11 cellular contexts compared by ENCODE assay signal in genomic region chr20:46331612-46332361, GRCh38. TPM values are rescaled to one million over a fixed set of nuclear protein-coding genes. Genes with fewer than 3 reads are reported as not detected.
"Had no signal": no experiment of that assay in that cellular context is flagged by ENCODE, and none has a peak within 500 bp of the region (broad histone marks: within the 10 kb centered on the region; RNA-seq: fewer than 3 reads in every experiment).

No MANE protein-coding gene starts in this region.

- H3K27ac ChIP-seq: coronary artery, heart right ventricle, left ventricle myocardium inferior had no signal

- H3K4me3 ChIP-seq: coronary artery, heart right ventricle, left ventricle myocardium inferior had no signal

- H3K36me3 ChIP-seq: heart right ventricle, left ventricle myocardium inferior had no signal

- H3K4me1 ChIP-seq: left ventricle myocardium inferior had no signal

- H3K9me3 ChIP-seq: heart right ventricle, left ventricle myocardium inferior had no signal

- DNase-seq: activated B cell treated with CpG ODN at 0.5 μM for 24 hours; activated CD4-positive, alpha-beta T cell treated with anti-CD3 and anti-CD28 coated beads, Interleukin-2, amount 10 ng/mL, durations not matched to agents 7 days and 5 days; activated CD8-positive, alpha-beta memory T cell treated with anti-CD3 and anti-CD28 coated beads for 24 hours; activated naive CD4-positive, alpha-beta T cell treated with anti-CD3 and anti-CD28 coated beads for 36 hours; caudate nucleus; effector CD8-positive, alpha-beta T cell; heart right ventricle; islet precursor cell; left ventricle myocardium inferior; small intestine had no signal

RNA-seq across cellular contexts. Expression of gene CDH22, which starts 23.5 kb away (rescaled TPM):
- total RNA-seq: activated CD4-positive, alpha-beta T cell treated with anti-CD3 and anti-CD28 coated beads, Interleukin-2, amount 10 ng/mL, durations not matched to agents 7 days and 5 days had no signal
